9 cellular contexts compared by ENCODE assay signal in the genomic region with DNA sequence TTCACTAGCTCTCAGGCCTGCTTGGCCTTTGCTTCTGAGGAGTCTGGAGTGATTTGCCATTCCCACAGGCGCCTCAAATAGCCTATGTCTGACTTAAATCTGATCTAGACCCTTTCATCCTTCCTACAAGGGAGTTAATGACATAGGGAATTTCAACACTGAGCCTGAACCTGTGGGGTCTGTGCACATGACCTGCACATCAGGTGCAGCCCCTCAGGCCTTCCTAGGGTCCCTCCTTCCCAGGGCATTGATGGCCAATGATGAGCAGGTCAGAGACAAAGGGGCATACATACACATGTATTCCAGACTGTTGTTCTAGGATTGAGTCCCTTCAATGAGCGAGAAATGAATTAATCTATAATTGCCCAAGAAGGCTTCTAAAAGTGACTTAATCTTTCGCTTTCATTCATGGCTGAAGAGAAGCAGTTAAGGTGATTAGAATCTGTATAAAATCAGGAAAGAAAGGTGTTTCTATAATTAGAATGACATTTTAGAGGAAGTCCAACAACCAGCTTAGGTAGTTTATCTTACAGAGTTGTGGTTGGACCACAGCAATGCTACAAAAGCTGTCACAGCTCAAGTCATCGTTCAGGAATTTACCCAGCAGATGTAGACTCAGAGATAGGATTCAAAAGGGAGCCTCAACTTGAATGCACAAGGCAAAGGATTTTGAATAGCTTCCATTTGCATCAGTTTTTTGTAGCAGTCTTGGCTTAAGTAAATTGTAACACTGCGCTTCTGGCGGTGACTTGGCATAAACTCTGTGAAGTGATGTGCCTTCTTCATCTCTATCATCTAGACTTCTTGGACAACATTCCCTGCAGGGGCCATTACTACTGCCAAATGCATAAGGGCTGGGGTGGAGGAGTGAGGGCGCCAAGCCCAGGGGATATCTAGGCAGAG. TPM values are rescaled to one million over a fixed set of nuclear protein-coding genes. Genes with fewer than 3 reads are reported as not detected.
A peak's percentile ranks its signal among the peaks of the same experiment; 100 is the strongest.
DNase-seq lines count a peak whose midpoint lies in the region; ATAC-seq and TF ChIP-seq lines count a peak whose summit lies in the region.
"Had no signal": no experiment of that assay in that cellular context is flagged by ENCODE, and none has a peak within 500 bp of the region (broad histone marks: within the 10 kb centered on the region; RNA-seq: fewer than 3 reads in every experiment).

No MANE protein-coding gene starts in this region.

- TF ChIP-seq RAD21 in Ishikawa (IDR thresholded peaks at IDR 0.05; ENCODE audit: low read depth) = no peak

- CTCF ChIA-PET in CD8-positive, alpha-beta T cell (lab: Charles Lee) = interaction anchor here (0.9 to 1.5 kb wide), 4 partner anchors 11 to 183 kb away, joined by 3 to 5 read pairs (median 4); no protein-coding TSS in a partner anchor

- 36% methylated on average over 7 of the region's 7 CpGs for WGBS in thymus

- H3K27ac ChIP-seq in CD8-positive, alpha-beta T cell (ENCODE audit: low read depth, low read length) = peak overlapping the region; percentile 10
- H3K27ac ChIP-seq in left ventricle myocardium inferior (replicated peaks) (peak overlapping the region; percentile 49), thymus (ENCODE audit: low read depth) (peak overlapping the region; percentile 78)

- H3K36me3 Mint-ChIP-seq in CD8-positive, alpha-beta T cell = no peaks in the 10 kb centered on the region
- H3K36me3 Mint-ChIP-seq in activated T-helper 1 cell treated with anti-CD3 and anti-CD28 coated beads, Interleukin-12 subunit alpha, Interleukin-12 subunit beta, Interleukin-2, Interleukin-4 antibody, amounts not matched to agents 30 ng/mL and 10 ng/mL and 1 ng/mL, durations not matched to agents 14 hours and 24 hours and 36 hours (ENCODE audit: low read depth) = no peaks in the 10 kb centered on the region

- H3K27me3 ChIP-seq in CD8-positive, alpha-beta T cell (ENCODE audit: insufficient read depth, low read length) = no peaks in the 10 kb centered on the region
- H3K27me3 ChIP-seq in left ventricle myocardium inferior (ENCODE audit: low read depth) (no peaks in the 10 kb centered on the region), thymus (ENCODE audit: control insufficient read depth, insufficient read depth) (no peaks in the 10 kb centered on the region)

- no peaks in the 10 kb centered on the region for H3K27me3 Mint-ChIP-seq in CD8-positive, alpha-beta T cell (ENCODE audit: low read depth)
- H3K27me3 Mint-ChIP-seq in activated T-helper 1 cell treated with anti-CD3 and anti-CD28 coated beads, Interleukin-12 subunit alpha, Interleukin-12 subunit beta, Interleukin-2, Interleukin-4 antibody, amounts not matched to agents 30 ng/mL and 10 ng/mL and 1 ng/mL, durations not matched to agents 14 hours and 24 hours and 36 hours (ENCODE audit: insufficient read depth) = no peaks in the 10 kb centered on the region

- POLR2A ChIA-PET in CD8-positive, alpha-beta T cell (lab: Charles Lee) = interaction anchor here (0.7 to 1.5 kb wide), 3 partner anchors 14 to 27 kb away, joined by 3 to 4 read pairs (median 3); a partner anchor contains a TSS

- peak overlapping the region; percentile 93 for H3K27ac Mint-ChIP-seq in CD8-positive, alpha-beta T cell
- peak overlapping the region; percentile 95 for H3K27ac Mint-ChIP-seq in activated T-helper 1 cell treated with anti-CD3 and anti-CD28 coated beads, Interleukin-12 subunit alpha, Interleukin-12 subunit beta, Interleukin-2, Interleukin-4 antibody, amounts not matched to agents 30 ng/mL and 10 ng/mL and 1 ng/mL, durations not matched to agents 14 hours and 24 hours and 36 hours

- peaks cover 29% of the 10 kb centered on the region for H3K4me1 ChIP-seq in CD8-positive, alpha-beta T cell (ENCODE audit: insufficient read depth, low read length)
- H3K4me1 ChIP-seq in left ventricle myocardium inferior = peaks cover 59% of the 10 kb centered on the region
- peaks cover 29% of the 10 kb centered on the region for H3K4me1 ChIP-seq in thymus (ENCODE audit: control insufficient read depth, insufficient read depth, low read length)

- ATAC-seq in CD8-positive, alpha-beta T cell = peak; percentile 68
- ATAC-seq in GM21360 (IDR thresholded peaks at IDR 0.05; ENCODE audit: unreplicated experiment) (peak; percentile 34), sciatic nerve (no peak)

- H3K4me3 ChIP-seq in CD8-positive, alpha-beta T cell (ENCODE audit: low read depth, low read length) = peak overlapping the region; percentile 22
- H3K4me3 ChIP-seq in left ventricle myocardium inferior (no peak overlapping the region), thymus (ENCODE audit: low read length) (peak overlapping the region; percentile 20)

- no peak for TF ChIP-seq EP300 in Ishikawa (IDR thresholded peaks at IDR 0.05; ENCODE audit: borderline replicate concordance)

- no peaks in the 10 kb centered on the region for H3K36me3 ChIP-seq in CD8-positive, alpha-beta T cell (ENCODE audit: insufficient read depth, low read length)
- no peaks in the 10 kb centered on the region for H3K36me3 ChIP-seq in left ventricle myocardium inferior
- no peaks in the 10 kb centered on the region for H3K36me3 ChIP-seq in thymus (ENCODE audit: control insufficient read depth, insufficient read depth)

- peak in 1 of 7 experiments; percentile 16 for DNase-seq in CD8-positive, alpha-beta T cell
- peak; percentile 36 for DNase-seq in activated T-helper 1 cell treated with anti-CD3 and anti-CD28 coated beads, Interleukin-12 subunit alpha, Interleukin-12 subunit beta, Interleukin-2, Interleukin-4 antibody, amounts not matched to agents 30 ng/mL and 10 ng/mL and 1 ng/mL, durations not matched to agents 14 hours and 24 hours and 36 hours (ENCODE audit: low spot score)
- no peak for DNase-seq in left ventricle myocardium inferior
- no peak for DNase-seq in sciatic nerve (ENCODE audit: low spot score)
- no peak for DNase-seq in NCI-H82 (lab: John Stamatoyannopoulos, UW)

- H3K4me3 Mint-ChIP-seq in CD8-positive, alpha-beta T cell = peak overlapping the region; percentile 78
- peak overlapping the region; percentile 75 for H3K4me3 Mint-ChIP-seq in activated T-helper 1 cell treated with anti-CD3 and anti-CD28 coated beads, Interleukin-12 subunit alpha, Interleukin-12 subunit beta, Interleukin-2, Interleukin-4 antibody, amounts not matched to agents 30 ng/mL and 10 ng/mL and 1 ng/mL, durations not matched to agents 14 hours and 24 hours and 36 hours
- H3K4me3 Mint-ChIP-seq: neural crest cell had no signal

- no peaks in the 10 kb centered on the region for H3K9me3 ChIP-seq in CD8-positive, alpha-beta T cell (ENCODE audit: low read length)
- H3K9me3 ChIP-seq in left ventricle myocardium inferior (replicated peaks) = no peaks in the 10 kb centered on the region
- H3K9me3 ChIP-seq in thymus (ENCODE audit: control insufficient read depth) = no peaks in the 10 kb centered on the region

- peaks cover 41% of the 10 kb centered on the region for H3K4me1 Mint-ChIP-seq in CD8-positive, alpha-beta T cell (ENCODE audit: low read depth)
- H3K4me1 Mint-ChIP-seq in activated T-helper 1 cell treated with anti-CD3 and anti-CD28 coated beads, Interleukin-12 subunit alpha, Interleukin-12 subunit beta, Interleukin-2, Interleukin-4 antibody, amounts not matched to agents 30 ng/mL and 10 ng/mL and 1 ng/mL, durations not matched to agents 14 hours and 24 hours and 36 hours (ENCODE audit: low read depth) = peaks cover 67% of the 10 kb centered on the region

- intact Hi-C loops in CD8-positive, alpha-beta T cell (cut with DNase I, micrococcal nuclease) = loop anchor here (2.0 to 10.0 kb wide), 3 partner anchors 18 to 132 kb away; a partner anchor contains a TSS
- intact Hi-C loops in activated T-helper 1 cell treated with anti-CD3 and anti-CD28 coated beads, Interleukin-12 subunit alpha, Interleukin-12 subunit beta, Interleukin-2, Interleukin-4 antibody, amounts not matched to agents 30 ng/mL and 10 ng/mL and 1 ng/mL, durations not matched to agents 14 hours and 24 hours and 36 hours (cut with micrococcal nuclease) = loop anchor here (1.0 to 5.0 kb wide), 3 partner anchors 52 to 432 kb away; no protein-coding TSS in a partner anchor
- intact Hi-C loops in left ventricle myocardium inferior (cut with micrococcal nuclease) = no loop called here
- intact Hi-C loops in sciatic nerve (cut with DNase I) = no loop called here

- H3K9me3 Mint-ChIP-seq in CD8-positive, alpha-beta T cell = no peaks in the 10 kb centered on the region
- no peaks in the 10 kb centered on the region for H3K9me3 Mint-ChIP-seq in activated T-helper 1 cell treated with anti-CD3 and anti-CD28 coated beads, Interleukin-12 subunit alpha, Interleukin-12 subunit beta, Interleukin-2, Interleukin-4 antibody, amounts not matched to agents 30 ng/mL and 10 ng/mL and 1 ng/mL, durations not matched to agents 14 hours and 24 hours and 36 hours
- H3K9me3 Mint-ChIP-seq: neural crest cell had no signal

- TF ChIP-seq CTCF in CD8-positive, alpha-beta T cell (IDR thresholded peaks at IDR 0.05) = no peak
- no peak for TF ChIP-seq CTCF in left ventricle myocardium inferior (IDR thresholded peaks at IDR 0.05; ENCODE audit: borderline replicate concordance)

TF ChIP-seq in Ishikawa, 13 proteins besides CTCF, POLR2A, EP300 and RAD21:
- TF ChIP-seq TEAD4 (IDR thresholded peaks at IDR 0.05) (0 out of 2 replicates have a peak, but pooled peaks have one; percentile 35), EGR1 (IDR thresholded peaks at IDR 0.05) (no peak)
TF ChIP-seq in Ishikawa: peak in this region for 1.

RNA-seq across cellular contexts. Expression of a gene that starts 27.0 kb away (rescaled TPM):
- 10 to 100 TPM; 13.7 to 16.0 TPM for total RNA-seq in CD8-positive, alpha-beta T cell
- total RNA-seq in activated T-helper 1 cell treated with anti-CD3 and anti-CD28 coated beads, Interleukin-12 subunit alpha, Interleukin-12 subunit beta, Interleukin-2, Interleukin-4 antibody, amounts not matched to agents 30 ng/mL and 10 ng/mL and 1 ng/mL, durations not matched to agents 14 hours and 24 hours and 36 hours = 27.3 and 28.2 TPM in 2 replicates
- 40.2 TPM for total RNA-seq in left ventricle myocardium inferior
- 20.6 TPM for polyA plus RNA-seq in thymus
- 10.2 TPM for total RNA-seq in sciatic nerve

Comparison
In these comparisons a context has a peak if more than half of its experiments do, and no peak if none do; other contexts are left out.
1. H3K27ac ChIP-seq: peak in every context shown above with its lines; median percentile 78 in thymus; 49 in left ventricle myocardium inferior; 10 in CD8-positive, alpha-beta T cell.
2. intact Hi-C loops: an anchor here in CD8-positive, alpha-beta T cell (2.0 to 10.0 kb wide) and activated T-helper 1 cell treated with anti-CD3 and anti-CD28 coated beads, Interleukin-12 subunit alpha, Interleukin-12 subunit beta, Interleukin-2, Interleukin-4 antibody, amounts not matched to agents 30 ng/mL and 10 ng/mL and 1 ng/mL, durations not matched to agents 14 hours and 24 hours and 36 hours (1.0 to 5.0 kb wide); none called in left ventricle myocardium inferior and sciatic nerve.